Comparison of ENCODE assay signal across 8 cellular contexts in genomic region chr18:48539406-48540328, GRCh38. TPM values are rescaled to one million over a fixed set of nuclear protein-coding genes. Genes with fewer than 3 reads are reported as not detected.
DNase-seq lines count a peak whose midpoint lies in the region; ATAC-seq, FAIRE-seq and TF ChIP-seq lines count a peak whose summit lies in the region.

No MANE protein-coding gene starts in this region.

- no peaks in the 10 kb centered on the region for H3K9me3 ChIP-seq in HepG2 (ENCODE audit: low read length)

- H3K4me2 ChIP-seq in HepG2 (ENCODE audit: low read depth, low read length) = peak overlapping the region; percentile 69

- H3K27ac ChIP-seq in dorsolateral prefrontal cortex = peak overlapping the region; percentile 73 to 97 (median 92)
- peak overlapping the region; percentile 70 for H3K27ac ChIP-seq in HepG2 (ENCODE audit: extremely low read length, insufficient read depth, low read length)

- 0% methylated on average over 23 of the region's 75 CpGs for WGBS in HepG2 (ENCODE audit: low lambda C conversion rate)

- H3K79me2 ChIP-seq in HepG2 (ENCODE audit: insufficient read depth, low read length) = peaks cover 44% of the 10 kb centered on the region

- no peaks in the 10 kb centered on the region for H3K9me3 Mint-ChIP-seq in activated CD4-positive, alpha-beta T cell treated with anti-CD3 and anti-CD28 coated beads, Interleukin-2, amount 10 ng/mL, durations not matched to agents 7 days and 5 days

- DNase-seq in GF-D8 (lab: John Stamatoyannopoulos, UW) (peak; percentile 16), NCI-H1105 treated with DMSO at 0.1 percent for 48 hours (lab: John Stamatoyannopoulos, UW) (peak; percentile 45), dorsolateral prefrontal cortex (peak in 9 of 10 donors; percentile 36 to 68 (median 56)), HepG2 (ENCODE audit: low spot score) (no peak)
- peak; percentile 24 for DNase-seq in activated CD4-positive, alpha-beta T cell treated with anti-CD3 and anti-CD28 coated beads, Interleukin-2, amount 10 ng/mL, durations not matched to agents 7 days and 5 days
- peak; percentile 34 for DNase-seq in stimulated activated CD4-positive, alpha-beta T cell treated with anti-CD3 and anti-CD28 coated beads, Interleukin-4, amount 100 ng/mL, for 1 hour

- H2AFZ ChIP-seq in HepG2 (ENCODE audit: low read length) = no peak overlapping the region

- H3K4me3 Mint-ChIP-seq in activated CD4-positive, alpha-beta T cell treated with anti-CD3 and anti-CD28 coated beads, Interleukin-2, amount 10 ng/mL, durations not matched to agents 7 days and 5 days = peak overlapping the region; percentile 87

- CTCF ChIA-PET in activated CD4-positive, alpha-beta T cell treated with anti-CD3 and anti-CD28 coated beads, Interleukin-2, amount 10 ng/mL, durations not matched to agents 7 days and 5 days (lab: Charles Lee) = no interaction called here
- CTCF ChIA-PET in HepG2 (lab: Yijun Ruan, JAX; ENCODE audit: low intra/inter-chr PET ratio, low total read pairs) = no interaction called here

- peaks cover 11% of the 10 kb centered on the region; the same call in 1 of the 2 replicates for H4K20me1 ChIP-seq in HepG2 (ENCODE audit: insufficient read depth, low read length)

- ATAC-seq in HepG2 = peak; percentile 26
- no peak for ATAC-seq in HG03196 (IDR thresholded peaks at IDR 0.05; ENCODE audit: unreplicated experiment)
- ATAC-seq in HG03439 (IDR thresholded peaks at IDR 0.05; ENCODE audit: unreplicated experiment) = no peak

- TF ChIP-seq RAD21 in HepG2 (CRISPR knock-in tag; IDR thresholded peaks at IDR 0.05) = no peak

- intact Hi-C loops in dorsolateral prefrontal cortex (cut with DNase I) = loop anchor here (2.0 to 5.0 kb wide), 2 partner anchors 63 to 118 kb away; no protein-coding TSS in a partner anchor
- intact Hi-C loops in HepG2 (cut with micrococcal nuclease; ENCODE audit: unreplicated experiment) = loop anchor here (2.0 kb wide), 3 partner anchors 37 to 125 kb away; no protein-coding TSS in a partner anchor

- FAIRE-seq in HepG2 (lab: Jason Lieb, UNC) = no peak

- H3K9ac ChIP-seq in HepG2 (ENCODE audit: insufficient read depth, low read depth, low read length) = peak overlapping the region; percentile 86

- peaks cover 30% of the 10 kb centered on the region for H3K4me1 Mint-ChIP-seq in activated CD4-positive, alpha-beta T cell treated with anti-CD3 and anti-CD28 coated beads, Interleukin-2, amount 10 ng/mL, durations not matched to agents 7 days and 5 days

- peaks cover 66% of the 10 kb centered on the region for H3K4me1 ChIP-seq in HepG2 (ENCODE audit: insufficient read depth, low read length)

- peak overlapping the region; percentile 61 to 97 (median 86) for H3K4me3 ChIP-seq in dorsolateral prefrontal cortex
- peak overlapping the region; percentile 88 to 94 (median 93) for H3K4me3 ChIP-seq in HepG2 (replicated peaks in 1 of 3; ENCODE audit: insufficient read depth in 1 of 3, low read depth in 2 of 3, low read length in 3 of 3)

- H3K36me3 Mint-ChIP-seq in activated CD4-positive, alpha-beta T cell treated with anti-CD3 and anti-CD28 coated beads, Interleukin-2, amount 10 ng/mL, durations not matched to agents 7 days and 5 days (ENCODE audit: low read depth) = no peaks in the 10 kb centered on the region

- BruUV-seq in HepG2 (replicated peaks; lab: Mats Ljungman, UMichigan) = TSS peak; percentile 35

- H3K27me3 Mint-ChIP-seq in activated CD4-positive, alpha-beta T cell treated with anti-CD3 and anti-CD28 coated beads, Interleukin-2, amount 10 ng/mL, durations not matched to agents 7 days and 5 days = peaks cover 28% of the 10 kb centered on the region

- no peak for TF ChIP-seq POLR2A in HepG2 (IDR thresholded peaks at IDR 0.05; ENCODE audit: insufficient read depth in 1 of 2, low read depth in 2 of 2, low read length in 2 of 2)

- in situ Hi-C loops in HepG2 (cut with HindIII; ENCODE audit: extremely low pct_ligation_motif_present, low pct_unique_long_range_greater_than_20kb) = loop anchor here (5.0 to 10.0 kb wide), 2 partner anchors 47 to 355 kb away; no protein-coding TSS in a partner anchor

- TF ChIP-seq CTCF in dorsolateral prefrontal cortex (IDR thresholded peaks at IDR 0.05 in 54 of 56, conservative IDR thresholded peaks at IDR 0.05 in 2 of 56; ENCODE audit: low read depth in 1 of 56, partially characterized antibody in 56 of 56) (peak in 1 of 56 donors; percentile 12), HepG2 (CRISPR knock-in tag; IDR thresholded peaks at IDR 0.05) (no peak)

- no peaks in the 10 kb centered on the region for H3K36me3 ChIP-seq in HepG2 (replicated peaks in 1 of 2; ENCODE audit: control insufficient read depth in 1 of 2, insufficient read depth in 2 of 2, low read length in 2 of 2)

- POLR2A ChIA-PET in activated CD4-positive, alpha-beta T cell treated with anti-CD3 and anti-CD28 coated beads, Interleukin-2, amount 10 ng/mL, durations not matched to agents 7 days and 5 days (lab: Charles Lee) = no interaction called here
- POLR2A ChIA-PET in HepG2 (lab: Yijun Ruan, JAX) = interaction anchor here (0.5 to 2.7 kb wide), 6 partner anchors 8 to 1623 kb away, joined by 3 to 10 read pairs (median 5); no protein-coding TSS in a partner anchor

- H3K27ac Mint-ChIP-seq in activated CD4-positive, alpha-beta T cell treated with anti-CD3 and anti-CD28 coated beads, Interleukin-2, amount 10 ng/mL, durations not matched to agents 7 days and 5 days = no peak overlapping the region

- H3K27me3 ChIP-seq in dorsolateral prefrontal cortex (no peaks in the 10 kb centered on the region), HepG2 (ENCODE audit: control insufficient read depth in 1 of 2, insufficient read depth in 2 of 2, low read length in 2 of 2) (peaks cover 0 to 4% of the 10 kb centered on the region in 2 experiments; a peak in 1 of 5 replicates)

- TF ChIP-seq EP300 in HepG2 (IDR thresholded peaks at IDR 0.05; ENCODE audit: low read depth in 2 of 2, low read length in 2 of 2) = no peak
- no peak for TF ChIP-seq EP300 in HepG2 (CRISPR knock-in tag; IDR thresholded peaks at IDR 0.05; ENCODE audit: borderline replicate concordance)

TF ChIP-seq in HepG2, 621 proteins besides CTCF, POLR2A, EP300 and RAD21 (continues in another document):
- TF ChIP-seq AKNA (CRISPR knock-in tag; IDR thresholded peaks at IDR 0.05; ENCODE audit: borderline replicate concordance) = no peak

RNA-seq across cellular contexts. Expression of gene CTIF, which starts 0.8 kb away (rescaled TPM):
- total RNA-seq in activated CD4-positive, alpha-beta T cell treated with anti-CD3 and anti-CD28 coated beads, Interleukin-2, amount 10 ng/mL, durations not matched to agents 7 days and 5 days = 1 to 10 TPM; 1.5 to 2.7 TPM
- total RNA-seq in dorsolateral prefrontal cortex (100 to 1,000 TPM; 148 to 308 (median 218) TPM), HepG2 (2016; rRNA removed; fragmentation: Illumina TruSeq; extraction: Trizol) (13.1 and 18.2 TPM in 2 replicates)
- 4.1 and 4.9 TPM in 2 replicates for total RNA-seq in HepG2 (2016; cell fraction: cytosol; rRNA removed; fragmentation: Illumina TruSeq; extraction: Trizol; ENCODE audit: low read depth)
- total RNA-seq in HepG2 (2016; cell fraction: insoluble cytoplasmic fraction; rRNA removed; fragmentation: Illumina TruSeq; extraction: Trizol) = 10.5 and 19.8 TPM in 2 replicates
- 7.0 and 7.8 TPM in 2 replicates for total RNA-seq in HepG2 (2016; cell fraction: membrane; rRNA removed; fragmentation: Illumina TruSeq; extraction: Trizol)
- total RNA-seq in HepG2 (2016; cell fraction: nucleus; rRNA removed; fragmentation: Illumina TruSeq; extraction: Trizol) = 22.7 and 28.6 TPM in 2 replicates
- polyA plus RNA-seq in HepG2 (2011; rRNA removed) = 22.1 and 28.0 TPM in 2 replicates
- polyA plus RNA-seq in HepG2 (2011; cell fraction: cytosol; rRNA removed) = 5.6 and 9.5 TPM in 2 replicates
- 92.5 and 147 TPM in 2 replicates for polyA plus RNA-seq in HepG2 (2011; cell fraction: nucleus; rRNA removed)
- 14.2 and 17.3 TPM in 2 replicates for polyA plus RNA-seq in HepG2 (2012)
- polyA plus RNA-seq in HepG2 (2016; cell fraction: cytosol; fragmentation: Illumina TruSeq; extraction: Trizol; ENCODE audit: low read depth) = 2.1 and 2.2 TPM in 2 replicates
- polyA plus RNA-seq in HepG2 (2016; cell fraction: insoluble cytoplasmic fraction; fragmentation: Illumina TruSeq; extraction: Trizol; ENCODE audit: low read depth) = 12.5 and 14.6 TPM in 2 replicates
- polyA plus RNA-seq in HepG2 (2016; cell fraction: membrane; fragmentation: Illumina TruSeq; extraction: Trizol; ENCODE audit: low read depth) = 6.0 and 6.2 TPM in 2 replicates
- polyA plus RNA-seq in HepG2 (2016; cell fraction: nucleus; fragmentation: Illumina TruSeq; extraction: Trizol; ENCODE audit: insufficient read depth, low read depth) = 62.2 and 63.8 TPM in 2 replicates
- polyA minus RNA-seq in HepG2 (2011; rRNA and poly(A)+ RNA removed; ENCODE audit: low replicate concordance) = 14.1 and 41.2 TPM in 2 replicates
- 7.6 and 10.5 TPM in 2 replicates for polyA minus RNA-seq in HepG2 (2011; cell fraction: cytosol; rRNA and poly(A)+ RNA removed)
- polyA minus RNA-seq in HepG2 (2011; cell fraction: nucleus; rRNA and poly(A)+ RNA removed) = 27.8 and 33.2 TPM in 2 replicates

Comparison
In these comparisons a context has a peak if more than half of its experiments do, and no peak if none do; other contexts are left out.
1. RNA of gene CTIF, which starts 0.8 kb away (total RNA-seq): 148 to 308 TPM in dorsolateral prefrontal cortex; 4.1 to 28.6 TPM in HepG2 and 1.5 to 2.7 TPM in activated CD4-positive, alpha-beta T cell treated with anti-CD3 and anti-CD28 coated beads, Interleukin-2, amount 10 ng/mL, durations not matched to agents 7 days and 5 days; every median in the first group is over 4 times any median in the second.